ENCODE assay signal across 9 cellular contexts in genomic region chr2:158439062-158439461, GRCh38. TPM values are rescaled to one million over a fixed set of nuclear protein-coding genes. Genes with fewer than 3 reads are reported as not detected.
"Had no signal": no experiment of that assay in that cellular context is flagged by ENCODE, and none has a peak within 500 bp of the region (broad histone marks: within the 10 kb centered on the region; RNA-seq: fewer than 3 reads in every experiment).

No MANE protein-coding gene starts in this region.

RNA-seq across cellular contexts. Expression of gene CCDC148, which starts 17.5 kb away (rescaled TPM):
- total RNA-seq: activated B cell treated with CpG ODN at 0.5 μM for 24 hours; activated CD4-positive, alpha-beta memory T cell treated with anti-CD3 and anti-CD28 coated beads, Interleukin-2, amount 10 ng/mL, durations not matched to agents 7 days and 5 days; activated CD4-positive, alpha-beta T cell treated with anti-CD3 and anti-CD28 coated beads, Interleukin-2, amount 10 ng/mL, durations not matched to agents 24 days and 14 days; activated CD8-positive, alpha-beta memory T cell treated with anti-CD3 and anti-CD28 coated beads for 36 hours; activated CD8-positive, alpha-beta memory T cell treated with anti-CD3 and anti-CD28 coated beads, Interleukin-2, amount 10 ng/mL, durations not matched to agents 7 days and 5 days; activated CD8-positive, alpha-beta T cell treated with anti-CD3 and anti-CD28 coated beads for 36 hours; T-helper 1 cell treated with Interleukin-12 subunit alpha and Interleukin-12 subunit beta and Interleukin-4 antibody, amounts not matched to agents 30 ng/mL and 1 ng/mL, for 36 hours; T-helper 17 cell; T-helper 2 cell treated with Interferon-gamma antibody and Interleukin-4, amounts not matched to agents 100 ng/mL and 5 ng/mL, for 36 hours had no signal
